In genomic region chr11:17533341-17533740, GRCh38 we compare ENCODE assay signal across 34 cellular contexts. TPM values are rescaled to one million over a fixed set of nuclear protein-coding genes. Genes with fewer than 3 reads are reported as not detected.
"Had no signal": no experiment of that assay in that cellular context is flagged by ENCODE, and none has a peak within 500 bp of the region (broad histone marks: within the 10 kb centered on the region; RNA-seq: fewer than 3 reads in every experiment).

No MANE protein-coding gene starts in this region.

- DNase-seq: naive thymus-derived CD8-positive, alpha-beta T cell; nephron progenitor cell; occipital lobe; ovary; right cardiac atrium; right lobe of liver; spleen; stimulated activated CD4-positive, alpha-beta T cell treated with anti-CD3 and anti-CD28 coated beads, Interleukin-12 subunit alpha, Interleukin-12 subunit beta, amount 100 ng/mL, for 4 hours; stimulated activated CD4-positive, alpha-beta T cell treated with anti-CD3 and anti-CD28 coated beads, Interleukin-1b, Interleukin-23, amount 100 ng/mL, for 48 hours; stimulated activated CD4-positive, alpha-beta T cell treated with anti-CD3 and anti-CD28 coated beads, Interleukin-4, amount 100 ng/mL, for 1 hour; stimulated activated CD4-positive, alpha-beta T cell treated with anti-CD3 and anti-CD28 coated beads, Interleukin-4, amount 100 ng/mL, for 4 hours; stimulated activated CD8-positive, alpha-beta memory T cell treated with anti-CD3 and anti-CD28 coated beads, Interleukin-4, amount 100 ng/mL, for 48 hours; stimulated activated naive CD4-positive, alpha-beta T cell; stimulated activated naive CD8-positive, alpha-beta T cell treated with anti-CD3 and anti-CD28 coated beads, Interleukin-15, amount 100 ng/mL, for 72 hours; stimulated activated naive CD8-positive, alpha-beta T cell treated with anti-CD3 and anti-CD28 coated beads, Interleukin-15, Interleukin-2, amounts not matched to agents 100 U/mL and 50 U/mL, for 24 hours; substantia nigra; testis; tibial artery; transverse colon; upper lobe of right lung; uterus had no signal

- ATAC-seq: naive thymus-derived CD8-positive, alpha-beta T cell; natural killer cell treated with Interleukin-12 subunit alpha and Interleukin-12 subunit beta and Interleukin-15 and Interleukin-18, amount 100 ng/mL, for 72 hours; psoas muscle; right cardiac atrium; right lobe of liver; stimulated activated memory B cell treated with anti-CD40 and anti-IgM and Interleukin-4, amounts not matched to agents 10 μg/mL and 1 μg/mL and 100 μg/mL, for 72 hours; stimulated activated naive CD8-positive, alpha-beta T cell treated with anti-CD3 and anti-CD28 coated beads, Interleukin-15, amount 100 ng/mL, for 72 hours; stimulated activated naive CD8-positive, alpha-beta T cell treated with anti-CD3 and anti-CD28 coated beads, Interleukin-15, Interleukin-2, amounts not matched to agents 100 U/mL and 50 U/mL, for 24 hours; upper lobe of right lung had no signal

- H3K4me1 Mint-ChIP-seq: naive thymus-derived CD8-positive, alpha-beta T cell; stimulated activated memory B cell treated with anti-CD40 and anti-IgM and Interleukin-4, amounts not matched to agents 10 μg/mL and 1 μg/mL and 100 μg/mL, for 72 hours; stimulated activated naive CD8-positive, alpha-beta T cell treated with anti-CD3 and anti-CD28 coated beads, Interleukin-15, amount 100 ng/mL, for 72 hours had no signal

- H3K27ac Mint-ChIP-seq: naive thymus-derived CD8-positive, alpha-beta T cell; natural killer cell treated with Interleukin-12 subunit alpha and Interleukin-12 subunit beta and Interleukin-15 and Interleukin-18, amount 100 ng/mL, for 72 hours; nephron progenitor cell; progenitor cell of endocrine pancreas; stimulated activated memory B cell treated with anti-CD40 and anti-IgM and Interleukin-4, amounts not matched to agents 10 μg/mL and 1 μg/mL and 100 μg/mL, for 72 hours; stimulated activated naive CD8-positive, alpha-beta T cell treated with anti-CD3 and anti-CD28 coated beads, Interleukin-15, amount 100 ng/mL, for 72 hours; type B pancreatic cell had no signal

- H3K79me2 ChIP-seq: parathyroid adenoma had no signal

- H3K4me3 Mint-ChIP-seq: naive thymus-derived CD8-positive, alpha-beta T cell; natural killer cell treated with Interleukin-12 subunit alpha and Interleukin-12 subunit beta and Interleukin-15 and Interleukin-18, amount 100 ng/mL, for 72 hours; nephron progenitor cell; neural crest cell; stimulated activated memory B cell treated with anti-CD40 and anti-IgM and Interleukin-4, amounts not matched to agents 10 μg/mL and 1 μg/mL and 100 μg/mL, for 72 hours; stimulated activated naive CD8-positive, alpha-beta T cell treated with anti-CD3 and anti-CD28 coated beads, Interleukin-15, amount 100 ng/mL, for 72 hours; type B pancreatic cell had no signal

- H2AFZ ChIP-seq: parathyroid adenoma had no signal

- H3K4me3 ChIP-seq: ovary, psoas muscle, right lobe of liver, skin epidermis, smooth muscle cell, spleen, suprapubic skin, testis, tibial artery, transverse colon, upper lobe of right lung, uterus had no signal

- H3K9ac ChIP-seq: parathyroid adenoma had no signal

- H3K36me3 ChIP-seq: ovary, right lobe of liver, spleen, suprapubic skin, tibial artery, transverse colon, upper lobe of right lung, uterus had no signal

- H3K36me3 Mint-ChIP-seq: naive thymus-derived CD8-positive, alpha-beta T cell; natural killer cell treated with Interleukin-12 subunit alpha and Interleukin-12 subunit beta and Interleukin-15 and Interleukin-18, amount 100 ng/mL, for 72 hours; stimulated activated memory B cell treated with anti-CD40 and anti-IgM and Interleukin-4, amounts not matched to agents 10 μg/mL and 1 μg/mL and 100 μg/mL, for 72 hours; type B pancreatic cell had no signal

- H3K4me2 ChIP-seq: smooth muscle cell had no signal

- H3K27me3 ChIP-seq: ovary, right lobe of liver, testis, transverse colon, upper lobe of right lung, uterus had no signal

- H3K27ac ChIP-seq: ovary, parathyroid adenoma, psoas muscle, right lobe of liver, skin epidermis, spleen, suprapubic skin, testis, tibial artery, transverse colon, upper lobe of right lung, uterus had no signal

- H3K4me1 ChIP-seq: parathyroid adenoma, right lobe of liver, suprapubic skin, testis, tibial artery, upper lobe of right lung, uterus had no signal

- H3K9me3 Mint-ChIP-seq: naive thymus-derived CD8-positive, alpha-beta T cell; natural killer cell treated with Interleukin-12 subunit alpha and Interleukin-12 subunit beta and Interleukin-15 and Interleukin-18, amount 100 ng/mL, for 72 hours; nephron progenitor cell; neural crest cell; stimulated activated memory B cell treated with anti-CD40 and anti-IgM and Interleukin-4, amounts not matched to agents 10 μg/mL and 1 μg/mL and 100 μg/mL, for 72 hours; stimulated activated naive CD8-positive, alpha-beta T cell treated with anti-CD3 and anti-CD28 coated beads, Interleukin-15, amount 100 ng/mL, for 72 hours; type B pancreatic cell had no signal

- H3K9me3 ChIP-seq: ovary, psoas muscle, right lobe of liver, spleen, suprapubic skin, testis, tibial artery, transverse colon, upper lobe of right lung, uterus had no signal

RNA-seq across cellular contexts. Expression of gene USH1C, which starts 10.9 kb away (rescaled TPM):
- total RNA-seq: naive thymus-derived CD8-positive, alpha-beta T cell; natural killer cell treated with Interleukin-12 subunit alpha and Interleukin-12 subunit beta and Interleukin-15 and Interleukin-18, amount 100 ng/mL, for 72 hours; neural crest cell; osteoblast; psoas muscle; smooth muscle cell; spleen; suprapubic skin; upper lobe of right lung had no signal
- polyA plus RNA-seq: naive thymus-derived CD8-positive, alpha-beta T cell; smooth muscle cell had no signal

RNA-seq across cellular contexts. Expression of gene OTOG, which starts 13.7 kb away (rescaled TPM):
- total RNA-seq: naive thymus-derived CD8-positive, alpha-beta T cell; natural killer cell treated with Interleukin-12 subunit alpha and Interleukin-12 subunit beta and Interleukin-15 and Interleukin-18, amount 100 ng/mL, for 72 hours; neural crest cell; occipital lobe; osteoblast; ovary; psoas muscle; renal cortical epithelial cell; right cardiac atrium; right lobe of liver; smooth muscle cell; spleen; suprapubic skin; transverse colon; upper lobe of right lung had no signal
- polyA plus RNA-seq: naive thymus-derived CD8-positive, alpha-beta T cell; ovary; psoas muscle; right cardiac atrium; smooth muscle cell; spleen; urinary bladder had no signal

RNA-seq across cellular contexts. Expression of gene ABCC8, which starts 56.7 kb away (rescaled TPM):
- total RNA-seq: naive thymus-derived CD8-positive, alpha-beta T cell; natural killer cell treated with Interleukin-12 subunit alpha and Interleukin-12 subunit beta and Interleukin-15 and Interleukin-18, amount 100 ng/mL, for 72 hours; osteoblast; renal cortical epithelial cell; smooth muscle cell had no signal
- polyA plus RNA-seq: naive thymus-derived CD8-positive, alpha-beta T cell; smooth muscle cell had no signal
